Comparison of ENCODE assay signal across 8 cellular contexts in the genomic region with DNA sequence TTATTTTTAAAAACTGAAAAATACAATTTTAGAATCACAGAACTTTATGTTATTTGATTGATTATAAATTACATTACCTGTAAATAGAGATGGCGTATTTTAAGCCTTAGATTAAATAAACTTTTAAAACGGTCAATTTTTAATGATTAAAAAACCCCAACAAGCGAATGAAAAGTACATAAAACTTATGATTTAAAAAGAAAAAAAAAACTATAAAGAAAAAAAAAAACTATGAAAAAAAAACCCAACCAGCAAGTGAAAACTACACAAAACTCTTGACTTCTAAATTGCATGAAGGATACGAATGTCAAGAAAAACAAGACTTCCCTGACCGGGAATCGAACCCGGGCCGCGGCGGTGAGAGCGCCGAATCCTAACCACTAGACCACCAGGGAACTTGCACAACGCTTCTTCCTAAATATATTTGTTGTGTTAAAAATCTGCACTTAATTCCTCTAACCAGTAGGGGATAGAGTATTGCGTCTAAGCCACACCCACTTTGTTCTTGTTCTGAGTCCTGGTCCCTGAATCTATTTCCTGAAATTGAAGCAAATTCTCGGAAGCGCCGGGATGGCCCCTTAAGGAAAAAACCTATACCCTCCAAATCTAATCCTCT. TPM values are rescaled to one million over a fixed set of nuclear protein-coding genes. Genes with fewer than 3 reads are reported as not detected.
DNase-seq lines count a peak whose midpoint lies in the region; ATAC-seq, FAIRE-seq and TF ChIP-seq lines count a peak whose summit lies in the region.

No MANE protein-coding gene starts in this region.

- no peaks in the 10 kb centered on the region for H3K36me3 Mint-ChIP-seq in natural killer cell
- H3K36me3 Mint-ChIP-seq in stimulated activated naive B cell treated with anti-CD40 and anti-IgM and Interleukin-4, amounts not matched to agents 10 μg/mL and 1 μg/mL and 100 μg/mL, for 72 hours = no peaks in the 10 kb centered on the region

- no peaks in the 10 kb centered on the region for H3K9me3 Mint-ChIP-seq in natural killer cell
- H3K9me3 Mint-ChIP-seq in stimulated activated naive B cell treated with anti-CD40 and anti-IgM and Interleukin-4, amounts not matched to agents 10 μg/mL and 1 μg/mL and 100 μg/mL, for 72 hours = no peaks in the 10 kb centered on the region

- intact Hi-C loops in natural killer cell (cut with micrococcal nuclease) = loop anchor here (1.0 to 10.0 kb wide), 4 partner anchors 31 to 1485 kb away; a partner anchor contains a TSS

- peaks cover 0 to 7% of the 10 kb centered on the region in 2 donors for H3K27me3 Mint-ChIP-seq in natural killer cell (ENCODE audit: low read depth in 2 of 2)
- H3K27me3 Mint-ChIP-seq in stimulated activated naive B cell treated with anti-CD40 and anti-IgM and Interleukin-4, amounts not matched to agents 10 μg/mL and 1 μg/mL and 100 μg/mL, for 72 hours = no peaks in the 10 kb centered on the region

- H3K36me3 ChIP-seq in KOPT-K1 (ENCODE audit: insufficient read depth, low read length) = no peaks in the 10 kb centered on the region

- H3K9me3 ChIP-seq in KOPT-K1 (ENCODE audit: insufficient read depth, low read length, poor library complexity, severe bottlenecking) = no peaks in the 10 kb centered on the region

- no peak overlapping the region for H3K4me3 Mint-ChIP-seq in natural killer cell
- no peak overlapping the region for H3K4me3 Mint-ChIP-seq in stimulated activated naive B cell treated with anti-CD40 and anti-IgM and Interleukin-4, amounts not matched to agents 10 μg/mL and 1 μg/mL and 100 μg/mL, for 72 hours

- peaks cover 5 to 7% of the 10 kb centered on the region in 2 donors for H3K4me1 Mint-ChIP-seq in natural killer cell
- peaks cover 5 to 8% of the 10 kb centered on the region in 2 donors for H3K4me1 Mint-ChIP-seq in stimulated activated naive B cell treated with anti-CD40 and anti-IgM and Interleukin-4, amounts not matched to agents 10 μg/mL and 1 μg/mL and 100 μg/mL, for 72 hours

- peak overlapping the region; percentile 65 for H3K4me3 ChIP-seq in fibroblast of pulmonary artery (replicated peaks; ENCODE audit: low read depth, low read length)

- peak overlapping the region; percentile 68 for H3K27ac ChIP-seq in KOPT-K1 (ENCODE audit: low read depth, low read length, poor library complexity, severe bottlenecking)

- H3K27ac Mint-ChIP-seq in natural killer cell = no peak overlapping the region
- H3K27ac Mint-ChIP-seq in stimulated activated naive B cell treated with anti-CD40 and anti-IgM and Interleukin-4, amounts not matched to agents 10 μg/mL and 1 μg/mL and 100 μg/mL, for 72 hours = no peak overlapping the region

- peak; percentile 79 for ATAC-seq in GM21825 (IDR thresholded peaks at IDR 0.05; ENCODE audit: unreplicated experiment)
- ATAC-seq in natural killer cell = peak; percentile 80 to 92 (median 80)
- ATAC-seq in stimulated activated naive B cell treated with anti-CD40 and anti-IgM and Interleukin-4, amounts not matched to agents 10 μg/mL and 1 μg/mL and 100 μg/mL, for 72 hours (replicated peaks) = peak; percentile 88 to 90

- peak; percentile 85 for DNase-seq in DMS79 (lab: John Stamatoyannopoulos, UW)
- peak; percentile 88 for DNase-seq in RCC 7860 (ENCODE audit: low spot score)
- peak; percentile 68 to 79 for DNase-seq in activated T-helper 1 cell treated with anti-CD3 and anti-CD28 coated beads, Interleukin-2, amount 50 U/mL, for 16 hours (ENCODE audit: low read depth in 1 of 2, low spot score in 1 of 2)
- DNase-seq in fibroblast of pulmonary artery (ENCODE audit: low read depth) = peak; percentile 96
- DNase-seq in natural killer cell = peak; percentile 85
- peak; percentile 76 for DNase-seq in stimulated activated naive B cell treated with anti-CD40 and anti-IgM and Interleukin-4, amounts not matched to agents 10 μg/mL and 1 μg/mL and 100 μg/mL, for 72 hours

- TF ChIP-seq CTCF in fibroblast of pulmonary artery (IDR thresholded peaks at IDR 0.05; ENCODE audit: low read length, missing control alignments) = peak; percentile 21
- peak; percentile 22 for TF ChIP-seq CTCF in natural killer cell (IDR thresholded peaks at IDR 0.05)

- FAIRE-seq in RCC 7860 (lab: Jason Lieb, UNC) = peak; percentile 54

RNA-seq across cellular contexts. Expression of a gene that starts 10.7 kb away (rescaled TPM):
- 10 to 100 TPM; 37.3 to 66.6 (median 56.8) TPM for total RNA-seq in natural killer cell

RNA-seq across cellular contexts. Expression of a gene that starts 30.6 kb away (rescaled TPM):
- under 1 TPM; 0.66 to 0.93 (median 0.73) TPM for total RNA-seq in natural killer cell

Comparison
In these comparisons a context has a peak if more than half of its experiments do, and no peak if none do; other contexts are left out.
1. Peak in every context shown above with its lines: DNase-seq, ATAC-seq, H3K4me3 ChIP-seq and H3K27ac ChIP-seq.